14 cellular contexts compared by ENCODE assay signal in the genomic region with DNA sequence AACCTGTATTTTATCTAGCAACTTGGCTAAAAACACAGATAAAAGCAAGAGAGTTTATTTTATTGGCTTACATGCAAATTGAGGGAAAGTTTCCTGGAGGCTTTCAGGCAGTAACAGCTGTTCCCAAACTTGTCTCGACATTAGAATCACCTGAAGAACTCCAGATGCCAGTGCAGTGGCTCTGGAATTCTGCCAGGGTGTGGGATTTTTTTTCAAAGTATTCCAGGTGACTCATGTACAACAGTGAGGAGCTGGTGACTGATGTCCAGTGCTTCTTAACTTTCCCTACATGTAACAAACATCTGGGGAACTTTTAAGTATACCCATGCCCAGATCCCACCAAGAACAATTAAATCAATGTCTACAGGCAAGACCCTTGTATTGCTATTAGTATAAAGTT. TPM values are rescaled to one million over a fixed set of nuclear protein-coding genes. Genes with fewer than 3 reads are reported as not detected.
DNase-seq lines count a peak whose midpoint lies in the region; ATAC-seq and TF ChIP-seq lines count a peak whose summit lies in the region.
"Had no signal": no experiment of that assay in that cellular context is flagged by ENCODE, and none has a peak within 500 bp of the region (broad histone marks: within the 10 kb centered on the region; RNA-seq: fewer than 3 reads in every experiment).

No MANE protein-coding gene starts in this region.

- no peak for TF ChIP-seq RAD21 in IMR-90 (IDR thresholded peaks at IDR 0.05; ENCODE audit: low read length)

- no peaks in the 10 kb centered on the region for H3K9me3 ChIP-seq in IMR-90 (ENCODE audit: control insufficient read depth, insufficient read depth, low read length)
- H3K9me3 ChIP-seq: psoas muscle, vagina had no signal

- no peak overlapping the region for H3K14ac ChIP-seq in IMR-90 (replicated peaks; ENCODE audit: low read depth, low read length)

- H4K8ac ChIP-seq in IMR-90 (ENCODE audit: low read depth in 2 of 2, low read length in 2 of 2): no peak overlapping the region

- H4K20me1 ChIP-seq in IMR-90 (ENCODE audit: insufficient read depth, low read length): no peaks in the 10 kb centered on the region

- no peaks in the 10 kb centered on the region; a peak in 1 of 4 replicates for H3K79me1 ChIP-seq in IMR-90 (ENCODE audit: low read depth in 1 of 2, low read length in 2 of 2)

- peak; percentile 66 for DNase-seq in Caki2 (ENCODE audit: low read depth)
- peak; percentile 45 for DNase-seq in IMR-90
- peak; percentile 38 for DNase-seq in astrocyte of the hippocampus (ENCODE audit: low read depth, low spot score)
- DNase-seq in kidney tubule cell (ENCODE audit: low spot score): peak; percentile 85
- DNase-seq in NCI-H1417 (lab: John Stamatoyannopoulos, UW): no peak
- no peak for DNase-seq in SIG-M5 treated with dmso at 0.1 percent for 504 hours (lab: John Stamatoyannopoulos, UW; ENCODE audit: unreplicated experiment)
- no peak for DNase-seq in stimulated activated CD8-positive, alpha-beta memory T cell treated with anti-CD3 and anti-CD28 coated beads, Interleukin-4, amount 100 ng/mL, for 48 hours
- DNase-seq: amniotic stem cell, dorsolateral prefrontal cortex, EL, foreskin melanocyte, psoas muscle had no signal

- no peak overlapping the region for H2BK120ac ChIP-seq in IMR-90 (ENCODE audit: low read depth, low read length)

- no peak overlapping the region for H3K27ac ChIP-seq in IMR-90 (ENCODE audit: insufficient read depth, low read length)
- H3K27ac ChIP-seq: dorsolateral prefrontal cortex, psoas muscle, vagina had no signal

- no peaks in the 10 kb centered on the region for H3K36me3 ChIP-seq in IMR-90 (ENCODE audit: control insufficient read depth, insufficient read depth, low read length)
- H3K36me3 ChIP-seq: vagina had no signal

- no peak for TF ChIP-seq POLR2A in IMR-90 (IDR thresholded peaks at IDR 0.05; ENCODE audit: low read depth, low read length)

- no peaks in the 10 kb centered on the region for H3K27me3 ChIP-seq in IMR-90 (ENCODE audit: control insufficient read depth, insufficient read depth, low read length)
- H3K27me3 ChIP-seq: dorsolateral prefrontal cortex, vagina had no signal

- no peak overlapping the region for H2AK5ac ChIP-seq in IMR-90 (ENCODE audit: low read depth, low read length)

- H3K4me1 ChIP-seq in IMR-90 (ENCODE audit: control insufficient read depth, insufficient read depth, low read length): no peaks in the 10 kb centered on the region
- H3K4me1 ChIP-seq: psoas muscle, vagina had no signal

- CTCF ChIA-PET in IMR-90 (lab: Yijun Ruan, JAX): interaction anchor here (1.9 kb wide), 1 partner anchor 119 kb away, joined by 11 read pairs; no protein-coding TSS in a partner anchor

- no peak overlapping the region for H3K56ac ChIP-seq in IMR-90 (ENCODE audit: extremely low read depth, insufficient read depth, low read length)

- no peak overlapping the region for H3K18ac ChIP-seq in IMR-90 (ENCODE audit: low read depth, low read length)

- WGBS in IMR-90 (ENCODE audit: extremely low coverage in 2 of 2, insufficient read length in 1 of 2), 2 experiments: no CpG with 5 or more reads among the region's 1 CpG

- no peak overlapping the region for H2AK9ac ChIP-seq in IMR-90 (replicated peaks; ENCODE audit: low read depth, low read length, poor library complexity)

- no peak overlapping the region for H2BK15ac ChIP-seq in IMR-90 (ENCODE audit: low read depth, low read length)

- no peak overlapping the region for H2BK20ac ChIP-seq in IMR-90 (ENCODE audit: low read depth, low read length)

- no peak overlapping the region for H2AFZ ChIP-seq in IMR-90 (replicated peaks; ENCODE audit: low read length, poor library complexity)

- intact Hi-C loops in IMR-90 (cut with micrococcal nuclease): no loop called here

- dilution Hi-C loops in IMR-90 (cut with HindIII; ENCODE audit: low sequenced_read_pairs, unreplicated experiment): no loop called here

- H4K91ac ChIP-seq in IMR-90 (ENCODE audit: insufficient read depth, low read depth, low read length): no peak overlapping the region

- no peak overlapping the region for H2BK5ac ChIP-seq in IMR-90 (ENCODE audit: low read depth, low read length, poor library complexity, severe bottlenecking)

- H3K4ac ChIP-seq in IMR-90 (ENCODE audit: low read depth, low read length): no peak overlapping the region

- no peak overlapping the region for H3K9ac ChIP-seq in IMR-90 (ENCODE audit: low read depth, low read length)

- no TSS peak for BruUV-seq in IMR-90 (replicated peaks; lab: Mats Ljungman, UMichigan)

- no peak overlapping the region for H3K4me3 ChIP-seq in IMR-90 (ENCODE audit: insufficient read depth, low read depth, low read length)
- H3K4me3 ChIP-seq: dorsolateral prefrontal cortex, psoas muscle, vagina had no signal

- no peaks in the 10 kb centered on the region for H3K9me1 ChIP-seq in IMR-90 (ENCODE audit: insufficient read depth, low read length)

- no peak for ATAC-seq in IMR-90 (ENCODE audit: low read depth)
- ATAC-seq in GM21423 (IDR thresholded peaks at IDR 0.05; ENCODE audit: unreplicated experiment): no peak
- ATAC-seq: psoas muscle had no signal

- H3K4me2 ChIP-seq in IMR-90 (ENCODE audit: low read depth, low read length): no peak overlapping the region

- no peak for TF ChIP-seq CTCF in IMR-90 (conservative IDR thresholded peaks at IDR 0.05; ENCODE audit: low read depth, low read length)

- H3K23ac ChIP-seq in IMR-90 (ENCODE audit: low read depth, low read length): no peak overlapping the region

- in situ Hi-C loops in Caki2 (cut with HindIII; ENCODE audit: low pct_unique_long_range_greater_than_20kb, low sequenced_read_pairs): no loop called here
- in situ Hi-C loops in IMR-90 (cut with MboI; ENCODE audit: low sequenced_read_pairs): no loop called here

- POLR2A ChIA-PET in IMR-90 (lab: Charles Lee; ENCODE audit: unreplicated experiment): no interaction called here

- no peak overlapping the region for H4K5ac ChIP-seq in IMR-90 (ENCODE audit: low read depth, low read length)

TF ChIP-seq in IMR-90, 13 proteins besides CTCF, POLR2A, EP300 and RAD21:
- TF ChIP-seq MXI1 (IDR thresholded peaks at IDR 0.05; ENCODE audit: borderline replicate concordance, low read depth, low read length) (no peak), BHLHE40 (IDR thresholded peaks at IDR 0.05; ENCODE audit: low read depth, low read length) (no peak), FOS (IDR thresholded peaks at IDR 0.05; ENCODE audit: low read depth, low read length) (no peak), RFX5 (IDR thresholded peaks at IDR 0.05; ENCODE audit: low read depth, low read length) (no peak)

RNA-seq across cellular contexts. Expression of a gene that starts 23.6 kb away (rescaled TPM):
- 119 and 120 TPM in 2 replicates for total RNA-seq in Caki2 (2014; rRNA removed; shearing (Covaris generic); ENCODE audit: low replicate concordance)
- total RNA-seq in IMR-90 (2012; rRNA removed): 117 and 225 TPM in 2 replicates
- 62.9 and 84.0 TPM in 2 replicates for polyA plus RNA-seq in IMR-90 (2012; rRNA removed)
- 9.4 and 11.3 TPM in 2 replicates for polyA plus RNA-seq in IMR-90 (2012; cell fraction: cytosol; rRNA removed)
- 7.9 and 63.0 TPM in 2 replicates for polyA plus RNA-seq in IMR-90 (2012; cell fraction: nucleus; rRNA removed; ENCODE audit: low replicate concordance)

Comparison
In these comparisons a context has a peak if more than half of its experiments do, and no peak if none do; other contexts are left out.
1. DNase-seq: peak in Caki2 (single experiment), IMR-90 (single experiment), astrocyte of the hippocampus (single experiment) and kidney tubule cell (single experiment); none in NCI-H1417 (0 of 3), SIG-M5 treated with dmso at 0.1 percent for 504 hours (single experiment) and stimulated activated CD8-positive, alpha-beta memory T cell treated with anti-CD3 and anti-CD28 coated beads, Interleukin-4, amount 100 ng/mL, for 48 hours (single experiment).